Comparison of ENCODE assay signal across 31 cellular contexts in the genomic region with DNA sequence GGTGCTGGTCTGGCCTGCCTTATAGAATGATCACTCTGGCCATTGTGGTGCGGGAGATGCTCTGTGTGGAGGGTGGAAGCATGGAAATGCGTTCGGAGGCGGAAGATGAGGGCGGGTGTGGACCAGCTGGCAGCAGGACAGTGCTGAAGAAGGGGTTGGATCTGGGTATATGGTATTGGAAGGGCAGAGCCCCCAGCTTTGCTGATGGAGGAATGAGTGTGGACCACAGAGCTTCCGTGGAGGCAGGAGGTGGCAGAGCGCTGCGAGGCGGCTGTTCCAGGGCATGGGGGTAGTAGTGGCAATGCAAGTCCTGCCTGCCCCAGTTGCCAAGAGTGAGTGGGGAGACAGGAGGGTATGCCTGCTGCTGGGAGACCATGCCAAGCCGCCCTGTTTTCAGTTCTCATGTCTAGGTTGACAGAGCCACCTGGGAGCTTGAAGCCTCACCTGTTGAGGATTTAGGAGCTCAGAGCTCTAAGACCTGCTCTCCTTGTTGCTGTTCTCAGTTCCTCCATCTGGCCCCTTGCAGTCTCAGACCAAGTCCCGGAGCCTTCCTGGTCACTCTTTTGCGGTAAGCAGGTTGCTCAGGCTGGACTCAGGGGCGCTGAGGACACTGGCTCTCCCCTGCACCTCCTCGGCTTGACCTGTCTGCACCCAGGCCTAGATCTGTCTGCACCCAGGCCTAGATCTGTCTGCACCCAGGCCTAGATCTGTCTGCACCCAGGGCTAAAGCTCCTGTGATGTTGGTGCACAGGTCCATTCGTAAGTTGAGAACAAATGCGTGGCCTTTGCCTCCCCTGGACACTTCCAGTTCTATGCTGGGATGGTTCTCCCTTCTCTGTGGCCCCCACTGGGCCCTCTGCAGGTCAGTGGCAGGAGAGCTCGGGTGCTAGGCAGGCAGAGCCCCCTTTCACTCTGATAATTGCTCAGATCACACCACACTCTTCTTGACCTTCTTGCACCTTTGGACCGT.
DNase-seq lines count a peak whose midpoint lies in the region; ATAC-seq and TF ChIP-seq lines count a peak whose summit lies in the region.
"Had no signal": no experiment of that assay in that cellular context is flagged by ENCODE, and none has a peak within 500 bp of the region (broad histone marks: within the 10 kb centered on the region; RNA-seq: fewer than 3 reads in every experiment).

No MANE protein-coding gene starts in this region.

- no peak for TF ChIP-seq CTCF in right atrium auricular region (IDR thresholded peaks at IDR 0.05)
- TF ChIP-seq CTCF in WERI-Rb-1 (IDR thresholded peaks at IDR 0.05; ENCODE audit: low read depth, low read length): 0 out of 2 replicates have a peak, but pooled peaks have one; percentile 4
- no peak for TF ChIP-seq CTCF in right lobe of liver (IDR thresholded peaks at IDR 0.05)
- TF ChIP-seq CTCF in spleen (IDR thresholded peaks at IDR 0.05 in 8 of 11, conservative IDR thresholded peaks at IDR 0.05 in 3 of 11): no peak

- ATAC-seq in Right ventricle myocardium inferior: no peak
- ATAC-seq in right lobe of liver: no peak
- no peak for ATAC-seq in GM21381 (IDR thresholded peaks at IDR 0.05; ENCODE audit: unreplicated experiment)
- ATAC-seq: mucosa of descending colon, natural killer cell had no signal

- H3K27ac ChIP-seq in right atrium auricular region: no peak overlapping the region
- peak overlapping the region; percentile 31; the same call in 1 of the 2 replicates for H3K27ac ChIP-seq in WERI-Rb-1
- H3K27ac ChIP-seq in right lobe of liver: no peak overlapping the region
- H3K27ac ChIP-seq in spleen: no peak overlapping the region
- H3K27ac ChIP-seq: KMS-11 had no signal

- H3K4me1 ChIP-seq in right atrium auricular region: no peaks in the 10 kb centered on the region
- H3K4me1 ChIP-seq in right lobe of liver: no peaks in the 10 kb centered on the region
- peaks cover 0 to 5% (median 0%) of the 10 kb centered on the region in 6 donors for H3K4me1 ChIP-seq in spleen

- H3K9me3 ChIP-seq in right atrium auricular region (no peaks in the 10 kb centered on the region), WERI-Rb-1 (ENCODE audit: severe bottlenecking) (no peaks in the 10 kb centered on the region), right lobe of liver (no peaks in the 10 kb centered on the region), spleen (no peaks in the 10 kb centered on the region)
- H3K9me3 ChIP-seq: mucosa of descending colon, thoracic aorta had no signal

- DNase-seq in Right ventricle myocardium inferior (ENCODE audit: missing footprints): peak; percentile 55
- no peak for DNase-seq in right atrium auricular region (ENCODE audit: low spot score)
- no peak for DNase-seq in WERI-Rb-1
- peak in 2 of 3 donors; percentile 29 to 31 for DNase-seq in right lobe of liver
- DNase-seq in spleen: peak; percentile 59
- DNase-seq in NCI-H2171 (lab: John Stamatoyannopoulos, UW): no peak
- no peak for DNase-seq in NCI-H1417 treated with DMSO at 0.1 percent for 48 hours (lab: John Stamatoyannopoulos, UW)
- DNase-seq: activated CD4-positive, alpha-beta memory T cell treated with anti-CD3 and anti-CD28 coated beads, Interleukin-2, amount 10 ng/mL, durations not matched to agents 7 days and 5 days; activated CD8-positive, alpha-beta memory T cell treated with anti-CD3 and anti-CD28 coated beads, Interleukin-2, amount 50 U/mL, for 4 hours; CD4-positive, alpha-beta memory T cell; dermis blood vessel endothelial cell; DMS 273 treated with DMSO at 0.1 percent for 48 hours; EL; endodermal cell; glutamatergic neuron; H7; MM.1S; natural killer cell; NCI-H1105 treated with DMSO at 0.1 percent for 48 hours; NCI-H1930; NCI-H524; NK-92 treated with Interleukin-12 subunit alpha and Interleukin-12 subunit beta, amount 100 ng/mL, for 24 hours; SIG-M5; stimulated activated CD4-positive, alpha-beta T cell treated with anti-CD3 and anti-CD28 coated beads, Interleukin-1b, Interleukin-23, amount 100 ng/mL, for 48 hours; stimulated activated naive CD4-positive, alpha-beta T cell treated with Interleukin-2 at 50 U/mL for 16 hours had no signal

- intact Hi-C loops in Right ventricle myocardium inferior (cut with DNase I): no loop called here
- intact Hi-C loops in right lobe of liver (cut with DNase I): loop anchor here in 1 of 2 donors (10.0 kb wide), 1 partner anchor 164 kb away; no protein-coding TSS in a partner anchor
- intact Hi-C loops in spleen (cut with DNase I; ENCODE audit: low total_unique reads): no loop called here

- TF ChIP-seq POLR2A in right lobe of liver (IDR thresholded peaks at IDR 0.05) (no peak), spleen (IDR thresholded peaks at IDR 0.05) (no peak)

- H3K27me3 ChIP-seq in right atrium auricular region (no peaks in the 10 kb centered on the region), WERI-Rb-1 (ENCODE audit: insufficient read depth, low read depth, severe bottlenecking) (no peaks in the 10 kb centered on the region), right lobe of liver (no peaks in the 10 kb centered on the region), spleen (replicated peaks in 1 of 7) (peaks cover 0 to 9% (median 0%) of the 10 kb centered on the region in 7 donors)

- WGBS in right lobe of liver (ENCODE audit: insufficient coverage, low coverage, low lambda C conversion rate, missing lambda C conversion rate): 91% methylated on average over 6 of the region's 18 CpGs
- WGBS in spleen, 5 donors: 89 to 97% (median 92%) methylated on average over 18 of the region's 18 CpGs

- H3K36me3 ChIP-seq in right atrium auricular region: no peaks in the 10 kb centered on the region
- no peaks in the 10 kb centered on the region for H3K36me3 ChIP-seq in WERI-Rb-1
- no peaks in the 10 kb centered on the region for H3K36me3 ChIP-seq in right lobe of liver
- no peaks in the 10 kb centered on the region for H3K36me3 ChIP-seq in spleen
- H3K36me3 ChIP-seq: thoracic aorta had no signal

- H3K4me3 ChIP-seq in right atrium auricular region: no peak overlapping the region
- H3K4me3 ChIP-seq in WERI-Rb-1 (ENCODE audit: low read depth, low read length): no peak overlapping the region
- H3K4me3 ChIP-seq in right lobe of liver: no peak overlapping the region
- H3K4me3 ChIP-seq in spleen: no peak overlapping the region
- H3K4me3 ChIP-seq: lung, mucosa of descending colon, smooth muscle cell had no signal

Comparison
In these comparisons a context has a peak if more than half of its experiments do, and no peak if none do; other contexts are left out.
1. DNase-seq: peak in Right ventricle myocardium inferior (single experiment), right lobe of liver (2 of 3) and spleen (single experiment); none in right atrium auricular region (single experiment), WERI-Rb-1 (single experiment), NCI-H2171 (single experiment) and NCI-H1417 treated with DMSO at 0.1 percent for 48 hours (single experiment).